In genomic region chrX:48937065-48937907, GRCh38 we compare ENCODE assay signal across 9 cellular contexts. TPM values are rescaled to one million over a fixed set of nuclear protein-coding genes. Genes with fewer than 3 reads are reported as not detected.
DNase-seq lines count a peak whose midpoint lies in the region; ATAC-seq and TF ChIP-seq lines count a peak whose summit lies in the region.
"Had no signal": no experiment of that assay in that cellular context is flagged by ENCODE, and none has a peak within 500 bp of the region (broad histone marks: within the 10 kb centered on the region; RNA-seq: fewer than 3 reads in every experiment).

No MANE protein-coding gene starts in this region.

- peak overlapping the region; percentile 57 for H3K9ac ChIP-seq in OCI-LY1 (ENCODE audit: low read length)
- H3K9ac ChIP-seq in iPS-15b (ENCODE audit: low read depth, low read length), result peak overlapping the region; percentile 2

- H3K4me1 Mint-ChIP-seq in HFFc6 (ENCODE audit: low read depth), result no peaks in the 10 kb centered on the region

- H3K27me3 ChIP-seq in OCI-LY1 (ENCODE audit: insufficient read depth, low read length) (no peaks in the 10 kb centered on the region), iPS-15b (ENCODE audit: control insufficient read depth, insufficient read depth, low read length) (no peaks in the 10 kb centered on the region)

- peak overlapping the region; percentile 99 for H3K27ac ChIP-seq in OCI-LY1 (ENCODE audit: low read depth, low read length, poor library complexity, severe bottlenecking)
- H3K27ac ChIP-seq: VCaP had no signal

- no peaks in the 10 kb centered on the region for H3F3A ChIP-seq in OCI-LY1 (ENCODE audit: insufficient read depth, low read length)

- in situ Hi-C loops in GM13977 (cut with MboI; ENCODE audit: low pct_unique_long_range_greater_than_20kb, low sequenced_read_pairs, unreplicated experiment), result no loop called here

- H3K9me2 ChIP-seq in OCI-LY1 (ENCODE audit: low read depth, low read length), result no peaks in the 10 kb centered on the region

- no peaks in the 10 kb centered on the region for H3K36me3 Mint-ChIP-seq in HFFc6 (ENCODE audit: low read depth)

- no peak overlapping the region; the same call in 1 of the 2 replicates for H3K27ac Mint-ChIP-seq in HFFc6

- peak overlapping the region; percentile 43 for H3K4me3 ChIP-seq in OCI-LY1 (ENCODE audit: low read depth, low read length, poor library complexity, severe bottlenecking)
- peak overlapping the region; percentile 20 for H3K4me3 ChIP-seq in iPS-15b (ENCODE audit: low read depth, low read length)

- H3K9me3 ChIP-seq in OCI-LY1 (ENCODE audit: low read length) (no peaks in the 10 kb centered on the region), iPS-15b (ENCODE audit: control insufficient read depth, insufficient read depth, low read length) (no peaks in the 10 kb centered on the region)

- H3K4me3 Mint-ChIP-seq in HFFc6, result no peak overlapping the region

- no peaks in the 10 kb centered on the region for H3K79me2 ChIP-seq in OCI-LY1 (ENCODE audit: insufficient read depth, low read length)

- peak; percentile 61 for ATAC-seq in HG02759 (IDR thresholded peaks at IDR 0.05; ENCODE audit: unreplicated experiment)

- DNase-seq in GM13977 (ENCODE audit: low spot score), result peak; percentile 70
- DNase-seq in activated T-helper 1 cell treated with anti-CD3 and anti-CD28 coated beads, Interleukin-2, amount 50 U/mL, for 16 hours (ENCODE audit: low read depth in 1 of 2, low spot score in 1 of 2), result peak; percentile 65 to 86
- peak; percentile 81 for DNase-seq in stimulated activated CD8-positive, alpha-beta memory T cell treated with anti-CD3 and anti-CD28 coated beads, Interleukin-12 subunit alpha, Interleukin-12 subunit beta, amount 100 ng/mL, for 4 hours (ENCODE audit: low read depth)
- DNase-seq in HFFc6, result no peak
- no peak for DNase-seq in RKO (ENCODE audit: low spot score)

- no peaks in the 10 kb centered on the region for H4K20me1 ChIP-seq in OCI-LY1 (ENCODE audit: insufficient read depth, low read length)

- no peaks in the 10 kb centered on the region; the same call in 1 of the 2 replicates for H3K27me3 Mint-ChIP-seq in HFFc6 (ENCODE audit: insufficient read depth)

- no peak overlapping the region for H2AFZ ChIP-seq in OCI-LY1 (ENCODE audit: low read length)

- H3K4me2 ChIP-seq in OCI-LY1 (ENCODE audit: low read length), result peak overlapping the region; percentile 70

- peaks cover 32% of the 10 kb centered on the region for H3K36me3 ChIP-seq in OCI-LY1 (ENCODE audit: insufficient read depth, low read length)
- peaks cover 18% of the 10 kb centered on the region for H3K36me3 ChIP-seq in iPS-15b (ENCODE audit: control insufficient read depth, insufficient read depth, low read length)

- H3K4me1 ChIP-seq in OCI-LY1 (ENCODE audit: insufficient read depth, low read length, severe bottlenecking) (peaks cover 81% of the 10 kb centered on the region), iPS-15b (ENCODE audit: control insufficient read depth, insufficient read depth, low read length) (peaks cover 17% of the 10 kb centered on the region)

- peak; percentile 50 for TF ChIP-seq CTCF in GM13977 (IDR thresholded peaks at IDR 0.05; ENCODE audit: extremely low read depth, insufficient read depth, missing control alignments)
- peak; percentile 51 for TF ChIP-seq CTCF in OCI-LY1 (IDR thresholded peaks at IDR 0.05; ENCODE audit: low read length)
- TF ChIP-seq CTCF in HFFc6 (IDR thresholded peaks at IDR 0.05), result no peak; the same call in 1 of the 2 replicates

- H3K9me3 Mint-ChIP-seq in HFFc6, result no peaks in the 10 kb centered on the region

RNA-seq across cellular contexts. Expression of gene PIM2, which starts 18.5 kb away (rescaled TPM):
- total RNA-seq in HFFc6 (2021; fragmentation: NEBNext Ultra II Directional; extraction: Animal tissue kit (Norgen Biotek cat#: 25700)), result 1 to 10 TPM; 5.8 to 7.5 (median 6.5) TPM

RNA-seq across cellular contexts. Expression of gene OTUD5, which starts 20.1 kb away (rescaled TPM):
- total RNA-seq in HFFc6 (2021; fragmentation: NEBNext Ultra II Directional; extraction: Animal tissue kit (Norgen Biotek cat#: 25700)), result 10 to 100 TPM; 47.6 to 55.0 (median 52.7) TPM

RNA-seq across cellular contexts. Expression of gene SLC35A2, which starts 25.8 kb away (rescaled TPM):
- total RNA-seq in HFFc6 (2021; fragmentation: NEBNext Ultra II Directional; extraction: Animal tissue kit (Norgen Biotek cat#: 25700)), result 10 to 100 TPM; 45.0 to 53.7 (median 47.0) TPM

RNA-seq across cellular contexts. Expression of gene KCND1, which starts 34.4 kb away (rescaled TPM):
- total RNA-seq in HFFc6 (2021; fragmentation: NEBNext Ultra II Directional; extraction: Animal tissue kit (Norgen Biotek cat#: 25700)), result 1 to 10 TPM; 3.0 to 6.2 (median 5.4) TPM

RNA-seq across cellular contexts. Expression of gene PQBP1, which starts 39.6 kb away (rescaled TPM):
- total RNA-seq in HFFc6 (2021; fragmentation: NEBNext Ultra II Directional; extraction: Animal tissue kit (Norgen Biotek cat#: 25700)), result 10 to 100 TPM; 66.3 to 82.1 (median 71.1) TPM

Comparison
In these comparisons a context has a peak if more than half of its experiments do, and no peak if none do; other contexts are left out.
1. DNase-seq: peak in GM13977 (single experiment), activated T-helper 1 cell treated with anti-CD3 and anti-CD28 coated beads, Interleukin-2, amount 50 U/mL, for 16 hours (2 of 2) and stimulated activated CD8-positive, alpha-beta memory T cell treated with anti-CD3 and anti-CD28 coated beads, Interleukin-12 subunit alpha, Interleukin-12 subunit beta, amount 100 ng/mL, for 4 hours (single experiment); none in HFFc6 (single experiment) and RKO (single experiment).